ENCODE assay signal across 9 cellular contexts in genomic region chr11:18768472-18768901, GRCh38. TPM values are rescaled to one million over a fixed set of nuclear protein-coding genes. Genes with fewer than 3 reads are reported as not detected.
A peak's percentile ranks its signal among the peaks of the same experiment; 100 is the strongest.
DNase-seq lines count a peak whose midpoint lies in the region; ATAC-seq and TF ChIP-seq lines count a peak whose summit lies in the region.
"Had no signal": no experiment of that assay in that cellular context is flagged by ENCODE, and none has a peak within 500 bp of the region (broad histone marks: within the 10 kb centered on the region; RNA-seq: fewer than 3 reads in every experiment).

No MANE protein-coding gene starts in this region.

- intact Hi-C loops in activated B cell treated with CpG ODN at 0.5 μM for 24 hours (cut with micrococcal nuclease): no loop called here

- POLR2A ChIA-PET in activated B cell treated with CpG ODN at 0.5 μM for 24 hours (lab: Charles Lee): no interaction called here

- TF ChIP-seq CTCF in GM10266 (IDR thresholded peaks at IDR 0.05; ENCODE audit: control insufficient read depth, insufficient read depth, low read depth, missing control alignments) (no peak), activated B cell treated with CpG ODN at 0.5 μM for 24 hours (IDR thresholded peaks at IDR 0.05) (no peak), foreskin fibroblast (IDR thresholded peaks at IDR 0.05; ENCODE audit: low read depth, low read length) (no peak)

- ATAC-seq in GM19324 (IDR thresholded peaks at IDR 0.05; ENCODE audit: low FRiP score, unreplicated experiment) (peak; percentile 62), HG03060 (IDR thresholded peaks at IDR 0.05; ENCODE audit: low read depth, unreplicated experiment) (peak; percentile 93), activated B cell treated with CpG ODN at 0.5 μM for 24 hours (ENCODE audit: low read depth) (peak; percentile 50)

- no peaks in the 10 kb centered on the region for H3K9me3 Mint-ChIP-seq in activated B cell treated with CpG ODN at 0.5 μM for 24 hours
- H3K9me3 Mint-ChIP-seq: stimulated activated naive CD8-positive, alpha-beta T cell treated with anti-CD3 and anti-CD28 coated beads, Interleukin-15, Interleukin-2, amounts not matched to agents 100 ng/mL and 50 ng/mL, for 24 hours had no signal

- CTCF ChIA-PET in activated B cell treated with CpG ODN at 0.5 μM for 24 hours (lab: Charles Lee): no interaction called here

- peaks cover 7% of the 10 kb centered on the region for H3K4me1 Mint-ChIP-seq in activated B cell treated with CpG ODN at 0.5 μM for 24 hours

- DNase-seq in GM10266 (ENCODE audit: extremely low spot score): peak; percentile 60
- no peak for DNase-seq in activated B cell treated with CpG ODN at 0.5 μM for 24 hours
- no peak for DNase-seq in NCI-H2107 (lab: John Stamatoyannopoulos, UW)
- no peak for DNase-seq in RPMI8226
- no peak for DNase-seq in NCI-H1105 (lab: John Stamatoyannopoulos, UW)
- DNase-seq in foreskin fibroblast: no peak

- H3K36me3 Mint-ChIP-seq in activated B cell treated with CpG ODN at 0.5 μM for 24 hours (ENCODE audit: low read depth): no peaks in the 10 kb centered on the region

- H3K27me3 Mint-ChIP-seq in activated B cell treated with CpG ODN at 0.5 μM for 24 hours: peaks cover 14% of the 10 kb centered on the region

- no peak overlapping the region for H3K27ac Mint-ChIP-seq in activated B cell treated with CpG ODN at 0.5 μM for 24 hours
- H3K27ac Mint-ChIP-seq: stimulated activated naive CD8-positive, alpha-beta T cell treated with anti-CD3 and anti-CD28 coated beads, Interleukin-15, Interleukin-2, amounts not matched to agents 100 ng/mL and 50 ng/mL, for 24 hours had no signal

- H3K4me3 ChIP-seq in foreskin fibroblast (ENCODE audit: low read depth in 1 of 2, low read length in 2 of 2): no peak overlapping the region

- H3K4me3 Mint-ChIP-seq in activated B cell treated with CpG ODN at 0.5 μM for 24 hours: no peak overlapping the region
- H3K4me3 Mint-ChIP-seq: stimulated activated naive CD8-positive, alpha-beta T cell treated with anti-CD3 and anti-CD28 coated beads, Interleukin-15, Interleukin-2, amounts not matched to agents 100 ng/mL and 50 ng/mL, for 24 hours had no signal

RNA-seq across cellular contexts. Expression of gene PTPN5, which starts 23.1 kb away (rescaled TPM):
- not detected in 2 replicates for total RNA-seq in activated B cell treated with CpG ODN at 0.5 μM for 24 hours

RNA-seq across cellular contexts. Expression of gene IGSF22, which starts 42.5 kb away (rescaled TPM):
- total RNA-seq in activated B cell treated with CpG ODN at 0.5 μM for 24 hours: 0.17 and 1.4 TPM in 2 replicates
